ENCODE assay signal across 2 cellular contexts in the genomic region with DNA sequence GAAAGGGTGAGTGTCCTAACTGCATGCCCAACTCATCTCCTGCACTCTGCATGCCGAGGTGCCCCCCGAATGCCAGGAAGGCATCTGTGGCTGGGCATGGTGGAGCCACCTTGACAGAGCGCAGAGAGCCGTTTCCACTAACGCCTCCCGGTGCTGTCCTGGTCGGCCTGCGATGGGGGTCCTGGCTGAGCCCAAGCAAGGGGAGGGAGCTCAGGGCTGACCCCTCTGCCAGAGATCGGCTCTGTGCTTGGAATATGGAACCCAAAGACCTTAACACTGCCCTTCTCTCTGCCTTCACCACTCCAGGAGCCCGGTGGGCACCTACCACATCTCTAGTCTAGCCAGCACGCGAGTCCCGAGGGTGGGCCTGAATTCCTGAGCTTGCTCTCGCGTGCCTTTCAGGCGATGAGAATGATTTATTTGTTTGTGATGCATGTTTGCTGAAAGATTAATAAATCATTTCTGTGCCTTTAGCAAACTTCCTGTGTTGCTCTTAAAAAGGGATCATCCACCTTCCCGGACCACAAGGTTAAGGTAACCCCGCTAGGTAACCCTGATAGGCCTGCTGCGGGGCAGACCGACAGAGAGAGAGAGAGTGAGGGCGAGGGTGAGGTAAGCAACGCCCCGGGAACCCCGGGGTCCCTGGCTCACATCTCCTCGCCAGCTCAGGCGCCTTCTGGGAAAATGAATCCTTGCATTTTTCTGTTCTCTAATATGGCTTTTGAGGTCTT.
TF ChIP-seq lines count a peak whose summit lies in the region.

No MANE protein-coding gene starts in this region.

TF ChIP-seq in HepG2, 621 proteins besides CTCF, POLR2A, EP300 and RAD21:
- no peak for TF ChIP-seq ZKSCAN5 (CRISPR knock-in tag; IDR thresholded peaks at IDR 0.05)
- peak; percentile 9 for TF ChIP-seq AGO1 (IDR thresholded peaks at IDR 0.05; ENCODE audit: low read depth, low read length, poor library complexity, severe bottlenecking)
- TF ChIP-seq POLR2G (IDR thresholded peaks at IDR 0.05; ENCODE audit: low read depth, low read length), result 0 out of 2 replicates have a peak, but pooled peaks have one; percentile 2

TF ChIP-seq in H1, 55 proteins besides CTCF, POLR2A, EP300 and RAD21:
- TF ChIP-seq CBX5 (IDR thresholded peaks at IDR 0.05; ENCODE audit: low read depth, low read length) (no peak), EGR1 (IDR thresholded peaks at IDR 0.05; ENCODE audit: borderline replicate concordance, low read depth, low read length) (no peak), TEAD4 (IDR thresholded peaks at IDR 0.05; ENCODE audit: low read depth, low read length) (no peak), SP2 (IDR thresholded peaks at IDR 0.05; ENCODE audit: low read length) (no peak), MAFK (IDR thresholded peaks at IDR 0.05; ENCODE audit: low read depth, low read length) (no peak), CTBP2 (IDR thresholded peaks at IDR 0.05; ENCODE audit: borderline replicate concordance, insufficient read depth, insufficient read length, low read length) (no peak), JUND (IDR thresholded peaks at IDR 0.05; ENCODE audit: low read length) (no peak), NRF1 (IDR thresholded peaks at IDR 0.05; ENCODE audit: low read depth, low read length) (no peak), POLR2AphosphoS5 (IDR thresholded peaks at IDR 0.05; ENCODE audit: low read depth, low read length) (no peak; the same call in 1 of the 2 replicates), SP1 (IDR thresholded peaks at IDR 0.05; ENCODE audit: low read depth, low read length) (no peak), ASH2L (IDR thresholded peaks at IDR 0.05; ENCODE audit: low read length) (no peak), EZH2 (IDR thresholded peaks at IDR 0.05; ENCODE audit: low read depth, low read length, severe bottlenecking) (no peak)
- TF ChIP-seq, protein P1, sequence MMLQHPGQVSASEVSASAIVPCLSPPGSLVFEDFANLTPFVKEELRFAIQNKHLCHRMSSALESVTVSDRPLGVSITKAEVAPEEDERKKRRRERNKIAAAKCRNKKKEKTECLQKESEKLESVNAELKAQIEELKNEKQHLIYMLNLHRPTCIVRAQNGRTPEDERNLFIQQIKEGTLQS (IDR thresholded peaks at IDR 0.05; ENCODE audit: insufficient read depth, low read depth, low read length), result no peak
- TF ChIP-seq, protein P2, sequence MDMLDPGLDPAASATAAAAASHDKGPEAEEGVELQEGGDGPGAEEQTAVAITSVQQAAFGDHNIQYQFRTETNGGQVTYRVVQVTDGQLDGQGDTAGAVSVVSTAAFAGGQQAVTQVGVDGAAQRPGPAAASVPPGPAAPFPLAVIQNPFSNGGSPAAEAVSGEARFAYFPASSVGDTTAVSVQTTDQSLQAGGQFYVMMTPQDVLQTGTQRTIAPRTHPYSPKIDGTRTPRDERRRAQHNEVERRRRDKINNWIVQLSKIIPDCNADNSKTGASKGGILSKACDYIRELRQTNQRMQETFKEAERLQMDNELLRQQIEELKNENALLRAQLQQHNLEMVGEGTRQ (IDR thresholded peaks at IDR 0.05; ENCODE audit: low read length), result no peak
- TF ChIP-seq, protein P3, sequence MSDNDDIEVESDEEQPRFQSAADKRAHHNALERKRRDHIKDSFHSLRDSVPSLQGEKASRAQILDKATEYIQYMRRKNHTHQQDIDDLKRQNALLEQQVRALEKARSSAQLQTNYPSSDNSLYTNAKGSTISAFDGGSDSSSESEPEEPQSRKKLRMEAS (IDR thresholded peaks at IDR 0.05), result no peak
